ENCODE assay signal across 1 cellular context in genomic region chr11:67632175-67632981, GRCh38.
TF ChIP-seq lines count a peak whose summit lies in the region.

No MANE protein-coding gene starts in this region.

TF ChIP-seq in HepG2, 621 proteins besides CTCF, POLR2A, EP300 and RAD21 (continued from another document):
- TF ChIP-seq YY1 (IDR thresholded peaks at IDR 0.05; ENCODE audit: insufficient read depth, insufficient replicate concordance, low read depth, low read length) (peak; percentile 9), HNF4G (IDR thresholded peaks at IDR 0.05; ENCODE audit: borderline replicate concordance, low read depth, low read length) (peak; percentile 88), HNF4G (CRISPR knock-in tag; IDR thresholded peaks at IDR 0.05; ENCODE audit: borderline replicate concordance, low read depth) (peak; percentile 81), CBX1 (IDR thresholded peaks at IDR 0.05; ENCODE audit: low read depth) (peak; percentile 25), KDM6A (CRISPR knock-in tag; IDR thresholded peaks at IDR 0.05; ENCODE audit: low read depth) (peak; percentile 45), MED1 (CRISPR knock-in tag; IDR thresholded peaks at IDR 0.05) (peak; percentile 67), ZFY (CRISPR knock-in tag; IDR thresholded peaks at IDR 0.05) (peak; percentile 52), HMGXB4 (CRISPR knock-in tag; IDR thresholded peaks at IDR 0.05; ENCODE audit: borderline replicate concordance in 1 of 2, low read depth in 1 of 2) (peak in 1 of 2 experiments; percentile 70; a peak in 2 of 4 replicates), KLF13 (CRISPR knock-in tag; IDR thresholded peaks at IDR 0.05) (peak; percentile 76; the same call in 1 of the 2 replicates), THAP8 (CRISPR knock-in tag; IDR thresholded peaks at IDR 0.05; ENCODE audit: borderline replicate concordance) (no peak), CREB3 (CRISPR knock-in tag; IDR thresholded peaks at IDR 0.05) (no peak), CHD4 (IDR thresholded peaks at IDR 0.05; ENCODE audit: borderline replicate concordance, low read length) (peak; percentile 86; the same call in 1 of the 2 replicates), ZNF253 (CRISPR knock-in tag; IDR thresholded peaks at IDR 0.05; ENCODE audit: borderline replicate concordance) (0 out of 2 replicates have a peak, but pooled peaks have one; percentile 18), THAP11 (CRISPR knock-in tag; IDR thresholded peaks at IDR 0.05) (peak; percentile 21; the same call in 1 of the 2 replicates), JUND (CRISPR knock-in tag; IDR thresholded peaks at IDR 0.05) (no peak), RXRA (CRISPR knock-in tag; IDR thresholded peaks at IDR 0.05) (peak; percentile 83), BCL6 (CRISPR knock-in tag; IDR thresholded peaks at IDR 0.05) (no peak), ZMYM2 (CRISPR knock-in tag; IDR thresholded peaks at IDR 0.05) (peak; percentile 93), ZBTB7A (CRISPR knock-in tag; IDR thresholded peaks at IDR 0.05) (peak; percentile 91; the same call in 1 of the 2 replicates), ZNF772 (CRISPR knock-in tag; IDR thresholded peaks at IDR 0.05) (peak; percentile 34; the same call in 1 of the 2 replicates), IRF9 (CRISPR knock-in tag; IDR thresholded peaks at IDR 0.05; ENCODE audit: borderline replicate concordance) (0 out of 2 replicates have a peak, but pooled peaks have one; percentile 4), BRF2 (CRISPR knock-in tag; IDR thresholded peaks at IDR 0.05) (peak; percentile 54; the same call in 1 of the 2 replicates), ISL2 (CRISPR knock-in tag; IDR thresholded peaks at IDR 0.05) (0 out of 2 replicates have a peak, but pooled peaks have one; percentile 48), MYC (CRISPR knock-in tag; IDR thresholded peaks at IDR 0.05; ENCODE audit: borderline replicate concordance) (peak; percentile 13; the same call in 1 of the 2 replicates), SMAD1 (CRISPR knock-in tag; IDR thresholded peaks at IDR 0.05; ENCODE audit: borderline replicate concordance, low read depth) (no peak), NRL (CRISPR knock-in tag; IDR thresholded peaks at IDR 0.05; ENCODE audit: borderline replicate concordance) (peak; percentile 55), BATF2 (CRISPR knock-in tag; IDR thresholded peaks at IDR 0.05) (no peak), MEIS2 (CRISPR knock-in tag; IDR thresholded peaks at IDR 0.05) (0 out of 2 replicates have a peak, but pooled peaks have one; percentile 36)
